ENCODE assay signal across 19 cellular contexts in the genomic region with DNA sequence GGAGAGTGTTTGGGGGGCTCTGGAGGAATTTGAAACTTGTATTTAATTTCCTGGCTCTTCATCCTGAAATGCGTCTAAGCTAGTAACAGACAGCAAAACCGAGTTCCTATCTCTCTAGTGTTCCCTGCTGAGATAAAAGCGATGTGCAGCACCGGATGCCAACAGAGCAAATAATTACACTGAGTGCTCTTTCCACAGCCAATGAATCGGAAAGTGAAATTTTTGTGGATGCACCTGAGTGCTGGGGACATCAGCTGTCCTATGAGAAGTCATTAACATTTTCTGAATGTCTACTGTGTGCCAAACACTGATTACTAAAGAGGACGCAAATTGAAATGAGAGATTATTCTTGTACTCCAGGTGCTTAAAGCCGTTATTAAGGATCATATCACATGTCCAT.
DNase-seq lines count a peak whose midpoint lies in the region; ATAC-seq lines count a peak whose summit lies in the region.
"Had no signal": no experiment of that assay in that cellular context is flagged by ENCODE, and none has a peak within 500 bp of the region (broad histone marks: within the 10 kb centered on the region; RNA-seq: fewer than 3 reads in every experiment).

No MANE protein-coding gene starts in this region.

- DNase-seq in Ammon's horn (ENCODE audit: low spot score) (peak; percentile 22), NCI-H146 (lab: John Stamatoyannopoulos, UW) (peak; percentile 89), NCI-H345 treated with DMSO at 0.1 percent for 48 hours (lab: John Stamatoyannopoulos, UW; ENCODE audit: unreplicated experiment) (peak; percentile 82), cerebellum (ENCODE audit: low spot score) (peak; percentile 31), DMS 273 (lab: John Stamatoyannopoulos, UW; ENCODE audit: unreplicated experiment) (no peak), ecto neural progenitor cell (ENCODE audit: low spot score) (no peak), A172 (ENCODE audit: low spot score) (no peak)
- DNase-seq: activated CD4-positive, alpha-beta T cell treated with anti-CD3 and anti-CD28 coated beads for 1 hour; activated gamma-delta T cell; BE2C; DMS79; endodermal cell; esophagus squamous epithelium; Kasumi-1; NCI-H446; stomach; tibial artery had no signal

- no peak for ATAC-seq in GM18868 (IDR thresholded peaks at IDR 0.05; ENCODE audit: unreplicated experiment)
- ATAC-seq: HepG2 had no signal

Comparison
In these comparisons a context has a peak if more than half of its experiments do, and no peak if none do; other contexts are left out.
1. DNase-seq: peak in Ammon's horn (single experiment), NCI-H146 (single experiment), NCI-H345 treated with DMSO at 0.1 percent for 48 hours (single experiment) and cerebellum (single experiment); none in DMS 273 (single experiment), ecto neural progenitor cell (single experiment) and A172 (single experiment).